In the genomic region with DNA sequence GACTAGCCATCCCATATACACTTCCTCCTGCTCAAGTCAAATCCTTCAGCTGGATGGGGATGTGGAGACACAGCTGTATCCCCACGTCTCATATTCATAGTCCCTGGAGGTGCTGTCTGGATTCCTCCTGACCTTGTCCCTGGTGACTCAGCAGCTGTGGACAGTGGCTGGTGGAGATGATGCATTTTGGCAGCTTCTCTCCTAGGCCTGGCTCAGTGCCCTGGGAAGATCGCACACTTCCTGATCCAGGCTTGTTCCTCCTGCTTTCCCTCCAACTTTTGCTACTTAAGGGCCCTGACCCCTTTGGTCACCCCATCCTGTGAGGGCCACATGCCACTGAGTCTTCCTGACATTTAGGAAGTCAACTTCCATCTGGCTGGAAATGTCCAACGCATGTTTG, we compare ENCODE assay signal across 13 cellular contexts. TPM values are rescaled to one million over a fixed set of nuclear protein-coding genes. Genes with fewer than 3 reads are reported as not detected.
DNase-seq lines count a peak whose midpoint lies in the region; ATAC-seq, FAIRE-seq and TF ChIP-seq lines count a peak whose summit lies in the region.
"Had no signal": no experiment of that assay in that cellular context is flagged by ENCODE, and none has a peak within 500 bp of the region (broad histone marks: within the 10 kb centered on the region; RNA-seq: fewer than 3 reads in every experiment).

No MANE protein-coding gene starts in this region.

- H3K36me3 ChIP-seq in small intestine (ENCODE audit: control insufficient read depth in 2 of 2, insufficient read depth in 2 of 2, low read length in 2 of 2), result no peaks in the 10 kb centered on the region
- H3K36me3 ChIP-seq: lower lobe of right lung had no signal

- ATAC-seq in right cardiac atrium, result peak; percentile 61 to 73
- no peak for ATAC-seq in stimulated activated memory B cell treated with anti-CD40 and anti-IgM and Interleukin-4, amounts not matched to agents 10 μg/mL and 1 μg/mL and 100 μg/mL, for 72 hours

- H3K4me3 Mint-ChIP-seq in MCF 10A (ENCODE audit: unreplicated experiment), result no peak overlapping the region
- no peak overlapping the region for H3K4me3 Mint-ChIP-seq in stimulated activated memory B cell treated with anti-CD40 and anti-IgM and Interleukin-4, amounts not matched to agents 10 μg/mL and 1 μg/mL and 100 μg/mL, for 72 hours
- H3K4me3 Mint-ChIP-seq: CD4-positive, alpha-beta T cell had no signal

- peaks cover 9% of the 10 kb centered on the region for H3K9me3 Mint-ChIP-seq in MCF 10A (ENCODE audit: unreplicated experiment)
- H3K9me3 Mint-ChIP-seq in stimulated activated memory B cell treated with anti-CD40 and anti-IgM and Interleukin-4, amounts not matched to agents 10 μg/mL and 1 μg/mL and 100 μg/mL, for 72 hours, result peaks cover 5% of the 10 kb centered on the region
- H3K9me3 Mint-ChIP-seq: CD4-positive, alpha-beta T cell had no signal

- no peak for FAIRE-seq in small intestine (lab: Jason Lieb, UNC)

- CTCF ChIA-PET in MCF 10A (lab: Yijun Ruan, JAX), result interaction anchor here (0.7 kb wide), 1 partner anchor 84 kb away, joined by 3 read pairs; no protein-coding TSS in a partner anchor

- peak overlapping the region; percentile 25 for H3K27ac ChIP-seq in right cardiac atrium (ENCODE audit: low read length)
- no peak overlapping the region for H3K27ac ChIP-seq in small intestine (ENCODE audit: low read depth in 1 of 2, low read length in 1 of 2)
- H3K27ac ChIP-seq: lower lobe of right lung had no signal

- POLR2A ChIA-PET in MCF 10A (lab: Yijun Ruan, JAX), result no interaction called here

- no peaks in the 10 kb centered on the region for H3K9me3 ChIP-seq in right cardiac atrium (ENCODE audit: control insufficient read depth, low read length)
- no peaks in the 10 kb centered on the region for H3K9me3 ChIP-seq in small intestine (ENCODE audit: control insufficient read depth, low read depth)
- H3K9me3 ChIP-seq: lower lobe of right lung had no signal

- H3K27me3 Mint-ChIP-seq in MCF 10A (ENCODE audit: insufficient read depth, unreplicated experiment), result no peaks in the 10 kb centered on the region
- H3K27me3 Mint-ChIP-seq in stimulated activated memory B cell treated with anti-CD40 and anti-IgM and Interleukin-4, amounts not matched to agents 10 μg/mL and 1 μg/mL and 100 μg/mL, for 72 hours, result no peaks in the 10 kb centered on the region

- intact Hi-C loops in MCF 10A (cut with micrococcal nuclease), result no loop called here
- intact Hi-C loops in right cardiac atrium (cut with DNase I), result loop anchor here in 1 of 4 donors (10.0 kb wide), 1 partner anchor 47 kb away; no protein-coding TSS in a partner anchor

- no peaks in the 10 kb centered on the region for H3K27me3 ChIP-seq in right cardiac atrium (ENCODE audit: control insufficient read depth, insufficient read depth)
- H3K27me3 ChIP-seq in small intestine (ENCODE audit: control insufficient read depth in 2 of 2, insufficient read depth in 2 of 2, low read length in 2 of 2), result no peaks in the 10 kb centered on the region

- 37% methylated on average over 3 of the region's 3 CpGs for WGBS in right cardiac atrium
- WGBS in small intestine, 3 donors, result 68 to 77% (median 72%) methylated on average over 3 of the region's 3 CpGs

- TF ChIP-seq CTCF in MCF 10A (IDR thresholded peaks at IDR 0.05; ENCODE audit: unreplicated experiment), result no peak

- no peak overlapping the region for H3K4me3 ChIP-seq in right cardiac atrium (ENCODE audit: low read length)
- H3K4me3 ChIP-seq in small intestine (ENCODE audit: low read depth in 1 of 2, low read length in 2 of 2), result no peak overlapping the region
- H3K4me3 ChIP-seq: lower lobe of right lung had no signal

- H3K27ac Mint-ChIP-seq in MCF 10A (ENCODE audit: low read depth, unreplicated experiment), result no peak overlapping the region
- no peak overlapping the region for H3K27ac Mint-ChIP-seq in stimulated activated memory B cell treated with anti-CD40 and anti-IgM and Interleukin-4, amounts not matched to agents 10 μg/mL and 1 μg/mL and 100 μg/mL, for 72 hours
- H3K27ac Mint-ChIP-seq: CD4-positive, alpha-beta T cell had no signal

- DNase-seq in HK-2 (ENCODE audit: unreplicated experiment) (peak; percentile 34), MCF 10A (ENCODE audit: unreplicated experiment) (peak; percentile 81), right cardiac atrium (peak; percentile 69 to 81 (median 80)), small intestine (peak; percentile 2), C1 segment of cervical spinal cord (lab: John Stamatoyannopoulos, UW) (no peak), middle frontal gyrus (ENCODE audit: extremely low spot score, low spot score) (no peak), NOMO-1 (lab: John Stamatoyannopoulos, UW; ENCODE audit: unreplicated experiment in 2 of 2) (no peak)
- DNase-seq: CD4-positive, alpha-beta T cell; lower lobe of right lung; MV-4-11; NCI-H446; SHP77 had no signal

- no TSS peak for BruUV-seq in MCF 10A (replicated peaks; lab: Mats Ljungman, UMichigan)

- peaks cover 11% of the 10 kb centered on the region for H3K4me1 Mint-ChIP-seq in MCF 10A (ENCODE audit: insufficient read depth, unreplicated experiment)
- H3K4me1 Mint-ChIP-seq in stimulated activated memory B cell treated with anti-CD40 and anti-IgM and Interleukin-4, amounts not matched to agents 10 μg/mL and 1 μg/mL and 100 μg/mL, for 72 hours, result no peaks in the 10 kb centered on the region

- H3K4me1 ChIP-seq in right cardiac atrium (ENCODE audit: control insufficient read depth, insufficient read depth, low read length), result peaks cover 20% of the 10 kb centered on the region
- no peaks in the 10 kb centered on the region for H3K4me1 ChIP-seq in small intestine (ENCODE audit: control insufficient read depth in 2 of 2, insufficient read depth in 1 of 2, low read depth in 1 of 2, low read length in 1 of 2)
- H3K4me1 ChIP-seq: lower lobe of right lung had no signal

- peaks cover 4% of the 10 kb centered on the region for H3K36me3 Mint-ChIP-seq in MCF 10A (ENCODE audit: insufficient read depth, unreplicated experiment)
- H3K36me3 Mint-ChIP-seq in stimulated activated memory B cell treated with anti-CD40 and anti-IgM and Interleukin-4, amounts not matched to agents 10 μg/mL and 1 μg/mL and 100 μg/mL, for 72 hours, result no peaks in the 10 kb centered on the region

RNA-seq across cellular contexts. Expression of gene ADAMTSL3, which starts 44.4 kb away (rescaled TPM):
- total RNA-seq in MCF 10A (2022) (1.2 TPM in 2 replicates), right cardiac atrium (10 to 100 TPM; 31.3 to 50.2 (median 47.1) TPM)
- polyA plus RNA-seq in right cardiac atrium (4.7 TPM), small intestine (1 to 10 TPM in 1 of 3 donors, under 1 TPM in 2; 0.22 to 1.6 (median 0.27) TPM)
- total RNA-seq: CD4-positive, alpha-beta T cell had no signal

Comparison
In these comparisons a context has a peak if more than half of its experiments do, and no peak if none do; other contexts are left out.
1. DNase-seq: peak in HK-2 (single experiment), MCF 10A (single experiment), right cardiac atrium (3 of 3) and small intestine (single experiment); none in C1 segment of cervical spinal cord (0 of 14), middle frontal gyrus (single experiment) and NOMO-1 (0 of 2).
2. RNA of gene ADAMTSL3, which starts 44.4 kb away (total RNA-seq): 31.3 to 50.2 TPM in right cardiac atrium; 1.2 TPM in MCF 10A; every median in the first group is over 10 times any median in the second.